7 cellular contexts compared by ENCODE assay signal in genomic region chr9:136328011-136328621, GRCh38. TPM values are rescaled to one million over a fixed set of nuclear protein-coding genes. Genes with fewer than 3 reads are reported as not detected.
DNase-seq lines count a peak whose midpoint lies in the region; ATAC-seq and TF ChIP-seq lines count a peak whose summit lies in the region.

No MANE protein-coding gene starts in this region.

- H3K4me3 ChIP-seq in spleen = peak overlapping the region; percentile 22 to 75 (median 46)

- WGBS in spleen, 5 donors = 11 to 40% (median 18%) methylated on average over 1 to 13 of the region's 13 CpGs

- intact Hi-C loops in left cardiac atrium (cut with DNase I) = no loop called here
- intact Hi-C loops in spleen (cut with DNase I; ENCODE audit: low total_unique reads) = no loop called here

- DNase-seq in HFFc6 (no peak), T-helper 17 cell (no peak), left cardiac atrium (no peak), spleen (no peak)

- ATAC-seq in T-helper 17 cell (no peak), left cardiac atrium (peak; percentile 2 to 4), HG02852 (IDR thresholded peaks at IDR 0.05; ENCODE audit: unreplicated experiment) (no peak), GM19455 (IDR thresholded peaks at IDR 0.05; ENCODE audit: unreplicated experiment) (no peak), HG03025 (IDR thresholded peaks at IDR 0.05; ENCODE audit: low FRiP score, unreplicated experiment) (no peak)

- TF ChIP-seq POLR2A in spleen (IDR thresholded peaks at IDR 0.05) = no peak

- H3K27ac Mint-ChIP-seq in HFFc6 = peak overlapping the region; percentile 94
- no peak overlapping the region for H3K27ac Mint-ChIP-seq in T-helper 17 cell

- H3K27ac ChIP-seq in spleen = peak overlapping the region in 7 of 8 donors; percentile 36 to 81 (median 77)

- peaks cover 0 to 52% (median 12%) of the 10 kb centered on the region in 7 donors for H3K27me3 ChIP-seq in spleen (replicated peaks in 1 of 7)

- H3K27me3 Mint-ChIP-seq in HFFc6 (ENCODE audit: insufficient read depth) = no peaks in the 10 kb centered on the region; the same call in none of the 2 replicates
- no peaks in the 10 kb centered on the region for H3K27me3 Mint-ChIP-seq in T-helper 17 cell

- H3K9me3 ChIP-seq in T-helper 17 cell (ENCODE audit: control insufficient read depth, low read length, poor library complexity, severe bottlenecking) (no peaks in the 10 kb centered on the region), spleen (no peaks in the 10 kb centered on the region)

- H3K36me3 Mint-ChIP-seq in HFFc6 (ENCODE audit: low read depth) (no peaks in the 10 kb centered on the region; the same call in 1 of the 2 replicates), T-helper 17 cell (ENCODE audit: low read depth) (no peaks in the 10 kb centered on the region)

- peaks cover 22% of the 10 kb centered on the region for H3K4me1 Mint-ChIP-seq in HFFc6 (ENCODE audit: low read depth)
- peaks cover 2% of the 10 kb centered on the region for H3K4me1 Mint-ChIP-seq in T-helper 17 cell

- H3K9me3 Mint-ChIP-seq in HFFc6 = no peaks in the 10 kb centered on the region

- TF ChIP-seq CTCF in HFFc6 (IDR thresholded peaks at IDR 0.05) = no peak
- TF ChIP-seq CTCF in spleen (IDR thresholded peaks at IDR 0.05 in 8 of 11, conservative IDR thresholded peaks at IDR 0.05 in 3 of 11) = no peak

- H3K4me1 ChIP-seq in spleen = peaks cover 13 to 50% (median 32%) of the 10 kb centered on the region in 6 donors

- H3K36me3 ChIP-seq in spleen = no peaks in the 10 kb centered on the region

- H3K4me3 Mint-ChIP-seq in HFFc6 (peak overlapping the region; percentile 98), T-helper 17 cell (peak overlapping the region; percentile 47)

RNA-seq across cellular contexts. Expression of gene GPSM1, which starts 0.8 kb away (rescaled TPM):
- 10 to 100 TPM; 50.9 to 60.2 (median 55.0) TPM for total RNA-seq in HFFc6 (2021; fragmentation: NEBNext Ultra II Directional; extraction: Animal tissue kit (Norgen Biotek cat#: 25700))
- total RNA-seq in T-helper 17 cell (10 to 100 TPM in 1 of 2 donors, 1 to 10 TPM in 1; 7.4 to 10.8 TPM), left cardiac atrium (10 to 100 TPM; 55.6 to 58.6 TPM), spleen (10 to 100 TPM in 5 of 7 donors, 1 to 10 TPM in 2; 9.5 to 27.9 (median 14.3) TPM)
- polyA plus RNA-seq in spleen = 10 to 100 TPM in 1 of 3 donors, 1 to 10 TPM in 2; 4.5 to 20.5 (median 9.3) TPM

RNA-seq across cellular contexts. Expression of gene CCDC187, which starts 24.2 kb away (rescaled TPM):
- total RNA-seq in HFFc6 (2021; fragmentation: NEBNext Ultra II Directional; extraction: Animal tissue kit (Norgen Biotek cat#: 25700)) = not detected
- under 1 TPM in 1 of 2 donors, not detected in 1; 0.12 TPM for total RNA-seq in T-helper 17 cell
- total RNA-seq in left cardiac atrium = not detected
- under 1 TPM in 5 of 7 donors, not detected in 2; 0.03 to 0.15 (median 0.10) TPM for total RNA-seq in spleen
- under 1 TPM; 0.10 to 0.20 (median 0.13) TPM for polyA plus RNA-seq in spleen

RNA-seq across cellular contexts. Expression of gene DNLZ, which starts 35.4 kb away (rescaled TPM):
- 10 to 100 TPM; 28.5 to 33.3 (median 30.4) TPM for total RNA-seq in HFFc6 (2021; fragmentation: NEBNext Ultra II Directional; extraction: Animal tissue kit (Norgen Biotek cat#: 25700))
- total RNA-seq in T-helper 17 cell (10 to 100 TPM; 19.3 to 28.6 TPM), left cardiac atrium (10 to 100 TPM; 23.2 to 30.6 TPM), spleen (10 to 100 TPM; 15.8 to 29.8 (median 22.7) TPM)
- 10 to 100 TPM; 20.5 to 24.0 (median 22.0) TPM for polyA plus RNA-seq in spleen

RNA-seq across cellular contexts. Expression of gene CARD9, which starts 45.4 kb away (rescaled TPM):
- 10 to 100 TPM in 2 of 6 experiments, 1 to 10 TPM in 4; 2.9 to 19.0 (median 3.2) TPM for total RNA-seq in HFFc6 (2021; fragmentation: NEBNext Ultra II Directional; extraction: Animal tissue kit (Norgen Biotek cat#: 25700))
- total RNA-seq in T-helper 17 cell (1 to 10 TPM in 1 of 2 donors, under 1 TPM in 1; 0.86 to 1.9 TPM), left cardiac atrium (1 to 10 TPM in 1 of 2 donors, under 1 TPM in 1; 0.86 to 2.4 TPM), spleen (10 to 100 TPM; 11.6 to 25.5 (median 19.5) TPM)
- polyA plus RNA-seq in spleen = 10 to 100 TPM in 2 of 3 donors, 1 to 10 TPM in 1; 5.7 to 17.3 (median 16.1) TPM

Comparison
In these comparisons a context has a peak if more than half of its experiments do, and no peak if none do; other contexts are left out.
1. ATAC-seq: peak in left cardiac atrium (2 of 2); none in T-helper 17 cell (single experiment), HG02852 (single experiment), GM19455 (single experiment) and HG03025 (single experiment).